ENCODE assay signal across 1 cellular context in genomic region chr2:160651416-160652200, GRCh38.
TF ChIP-seq lines count a peak whose summit lies in the region.

No MANE protein-coding gene starts in this region.

TF ChIP-seq in WTC11, 78 proteins besides CTCF, POLR2A, EP300 and RAD21 (continued from another document):
- TF ChIP-seq FOXP4 (CRISPR knock-in tag; IDR thresholded peaks at IDR 0.05) (no peak), ZNF512 (CRISPR knock-in tag; IDR thresholded peaks at IDR 0.05; ENCODE audit: borderline replicate concordance) (no peak), AR (CRISPR knock-in tag; IDR thresholded peaks at IDR 0.05) (no peak), GRHL2 (CRISPR knock-in tag; IDR thresholded peaks at IDR 0.05; ENCODE audit: insufficient replicate concordance, severe bottlenecking) (no peak), ARID4B (CRISPR knock-in tag; IDR thresholded peaks at IDR 0.05; ENCODE audit: borderline replicate concordance) (no peak), FOXK1 (CRISPR knock-in tag; IDR thresholded peaks at IDR 0.05) (no peak), GABPB1 (CRISPR knock-in tag; IDR thresholded peaks at IDR 0.05) (no peak), ATF6 (CRISPR knock-in tag; IDR thresholded peaks at IDR 0.05) (no peak), ZNF138 (CRISPR knock-in tag; conservative IDR thresholded peaks at IDR 0.05) (no peak), STAT6 (CRISPR knock-in tag; conservative IDR thresholded peaks at IDR 0.05; ENCODE audit: low read depth) (no peak)
